ENCODE assay signal across 26 cellular contexts in the genomic region with DNA sequence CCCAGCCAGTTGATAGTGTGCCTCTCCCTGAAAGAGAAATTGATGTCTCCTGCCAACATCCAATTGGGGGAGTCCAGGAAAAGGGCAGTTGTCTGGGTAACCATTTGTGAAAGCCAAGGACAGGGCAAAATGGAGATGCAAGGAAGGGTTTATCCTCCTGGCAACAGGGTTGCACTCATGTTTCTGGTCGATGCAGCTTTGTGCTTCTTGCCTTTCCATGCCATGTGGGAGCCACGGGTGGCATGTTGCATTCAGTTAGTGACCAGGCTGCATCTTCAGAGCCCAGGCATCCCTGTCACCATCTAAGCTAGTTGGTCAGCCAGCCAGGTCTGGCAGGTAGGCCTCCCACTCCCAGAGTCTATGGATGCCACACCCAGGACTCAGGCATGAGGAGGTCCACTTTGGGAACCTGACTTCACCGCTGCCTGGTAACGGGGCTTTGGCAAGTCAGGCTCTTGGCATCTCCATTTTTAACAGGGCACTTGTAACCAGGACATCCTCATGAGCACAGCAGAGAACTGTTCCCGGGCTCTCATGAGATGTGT.
DNase-seq lines count a peak whose midpoint lies in the region; ATAC-seq, FAIRE-seq and TF ChIP-seq lines count a peak whose summit lies in the region.
"Had no signal": no experiment of that assay in that cellular context is flagged by ENCODE, and none has a peak within 500 bp of the region (broad histone marks: within the 10 kb centered on the region; RNA-seq: fewer than 3 reads in every experiment).

No MANE protein-coding gene starts in this region.

- H3K9me3 ChIP-seq in IMR-90 (ENCODE audit: control insufficient read depth, insufficient read depth, low read length) (no peaks in the 10 kb centered on the region), trophoblast cell (ENCODE audit: insufficient read depth, low read depth, low read length) (peaks cover 5% of the 10 kb centered on the region), esophagus muscularis mucosa (no peaks in the 10 kb centered on the region)
- H3K9me3 ChIP-seq: breast epithelium, Caco-2, Peyer's patch, SJCRH30, upper lobe of left lung had no signal

- H3K36me3 ChIP-seq in IMR-90 (ENCODE audit: control insufficient read depth, insufficient read depth, low read length), result no peaks in the 10 kb centered on the region
- no peaks in the 10 kb centered on the region for H3K36me3 ChIP-seq in trophoblast cell (ENCODE audit: control insufficient read depth in 1 of 2, insufficient read depth in 2 of 2, low read length in 2 of 2)
- H3K36me3 ChIP-seq in esophagus muscularis mucosa, result peaks cover 0 to 11% (median 4%) of the 10 kb centered on the region in 4 donors
- H3K36me3 ChIP-seq: breast epithelium, Peyer's patch, SJCRH30 had no signal

- H3K4me2 ChIP-seq in IMR-90 (ENCODE audit: low read depth, low read length) (no peak overlapping the region), trophoblast cell (ENCODE audit: low read length) (no peak overlapping the region)

- H4K5ac ChIP-seq in IMR-90 (ENCODE audit: low read depth, low read length), result no peak overlapping the region

- H4K8ac ChIP-seq in IMR-90 (ENCODE audit: low read depth in 2 of 2, low read length in 2 of 2) (no peak overlapping the region), trophoblast cell (ENCODE audit: low read depth, low read length) (no peak overlapping the region)

- peaks cover 28% of the 10 kb centered on the region for H3K4me1 Mint-ChIP-seq in activated CD4-positive, alpha-beta T cell treated with anti-CD3 and anti-CD28 coated beads, Interleukin-2, amount 10 ng/mL, durations not matched to agents 7 days and 5 days
- H3K4me1 Mint-ChIP-seq: stimulated activated memory B cell treated with anti-CD40 and anti-IgM and Interleukin-4, amounts not matched to agents 10 μg/mL and 1 μg/mL and 100 μg/mL, for 72 hours had no signal

- H2BK120ac ChIP-seq in IMR-90 (ENCODE audit: low read depth, low read length) (no peak overlapping the region), trophoblast cell (ENCODE audit: insufficient read depth, low read length, poor library complexity) (no peak overlapping the region)

- peaks cover 12% of the 10 kb centered on the region; the same call in 1 of the 2 replicates for H3K9me1 ChIP-seq in IMR-90 (ENCODE audit: insufficient read depth, low read length)

- H3K79me2 ChIP-seq in trophoblast cell (ENCODE audit: control insufficient read depth, insufficient read depth, low read length, poor library complexity), result no peaks in the 10 kb centered on the region

- TF ChIP-seq POLR2A in IMR-90 (IDR thresholded peaks at IDR 0.05; ENCODE audit: low read depth, low read length) (no peak), esophagus muscularis mucosa (IDR thresholded peaks at IDR 0.05; ENCODE audit: low read depth) (no peak)

- H3K27me3 ChIP-seq in IMR-90 (ENCODE audit: control insufficient read depth, insufficient read depth, low read length) (no peaks in the 10 kb centered on the region), trophoblast cell (ENCODE audit: insufficient read depth, low read length) (no peaks in the 10 kb centered on the region), esophagus muscularis mucosa (no peaks in the 10 kb centered on the region)
- H3K27me3 ChIP-seq: breast epithelium, Peyer's patch, SJCRH30, upper lobe of left lung had no signal

- H3K4ac ChIP-seq in IMR-90 (ENCODE audit: low read depth, low read length) (no peak overlapping the region), trophoblast cell (ENCODE audit: low read depth, low read length) (no peak overlapping the region)

- dilution Hi-C loops in IMR-90 (cut with HindIII; ENCODE audit: low sequenced_read_pairs, unreplicated experiment), result no loop called here

- H3K36me3 Mint-ChIP-seq in activated CD4-positive, alpha-beta T cell treated with anti-CD3 and anti-CD28 coated beads, Interleukin-2, amount 10 ng/mL, durations not matched to agents 7 days and 5 days (ENCODE audit: low read depth), result peaks cover 5% of the 10 kb centered on the region

- no peak overlapping the region for H2BK20ac ChIP-seq in IMR-90 (ENCODE audit: low read depth, low read length)

- H3K4me3 ChIP-seq in IMR-90 (ENCODE audit: insufficient read depth, low read depth, low read length), result no peak overlapping the region
- H3K4me3 ChIP-seq in trophoblast cell (ENCODE audit: low read depth, low read length), result peak overlapping the region; percentile 26
- no peak overlapping the region for H3K4me3 ChIP-seq in esophagus muscularis mucosa
- H3K4me3 ChIP-seq: breast epithelium, Peyer's patch, SJCRH30, upper lobe of left lung had no signal

- H2AFZ ChIP-seq in IMR-90 (replicated peaks; ENCODE audit: low read length, poor library complexity), result no peak overlapping the region
- H2AFZ ChIP-seq in trophoblast cell (ENCODE audit: insufficient read depth, low read length, poor library complexity), result no peak overlapping the region

- no peak overlapping the region for H3K23ac ChIP-seq in IMR-90 (ENCODE audit: low read depth, low read length)
- no peak overlapping the region for H3K23ac ChIP-seq in trophoblast cell (ENCODE audit: low read length)

- FAIRE-seq in GM19239 (lab: Jason Lieb, UNC), result no peak
- FAIRE-seq: G401.6 had no signal

- no TSS peak for BruUV-seq in IMR-90 (replicated peaks; lab: Mats Ljungman, UMichigan)

- H2BK15ac ChIP-seq in IMR-90 (ENCODE audit: low read depth, low read length), result no peak overlapping the region

- no peaks in the 10 kb centered on the region for H4K20me1 ChIP-seq in IMR-90 (ENCODE audit: insufficient read depth, low read length)

- H3K14ac ChIP-seq in IMR-90 (replicated peaks; ENCODE audit: low read depth, low read length), result no peak overlapping the region
- no peak overlapping the region for H3K14ac ChIP-seq in trophoblast cell (ENCODE audit: low read length)

- peak; percentile 3 for DNase-seq in activated CD4-positive, alpha-beta T cell treated with anti-CD3 and anti-CD28 coated beads, Interleukin-2, amount 10 ng/mL, durations not matched to agents 7 days and 5 days
- no peak for DNase-seq in activated CD4-positive, alpha-beta T cell treated with anti-CD3 and anti-CD28 coated beads, Interleukin-2, amount 50 U/mL, for 48 hours
- DNase-seq in IMR-90 (no peak), islet precursor cell (peak; percentile 35), trophoblast cell (no peak), GM19239 (ENCODE audit: insufficient read length, low spot score) (no peak), esophagus muscularis mucosa (ENCODE audit: extremely low spot score) (no peak), putamen (ENCODE audit: low spot score) (no peak)
- DNase-seq: activated CD4-positive, alpha-beta T cell treated with anti-CD3 and anti-CD28 coated beads for 48 hours; activated naive CD8-positive, alpha-beta T cell treated with anti-CD3 and anti-CD28 coated beads for 36 hours; Caco-2; effector CD8-positive, alpha-beta T cell; left colon; mesendoderm; NCI-H446 treated with DMSO at 0.1 percent for 48 hours; NCI-H774; T1000; upper lobe of left lung had no signal

- H2BK12ac ChIP-seq in trophoblast cell (ENCODE audit: low read length), result no peak overlapping the region

- H3K79me1 ChIP-seq in IMR-90 (ENCODE audit: low read depth in 1 of 2, low read length in 2 of 2) (no peaks in the 10 kb centered on the region), trophoblast cell (ENCODE audit: low read length) (no peaks in the 10 kb centered on the region)

- H3K18ac ChIP-seq in IMR-90 (ENCODE audit: low read depth, low read length) (no peak overlapping the region), trophoblast cell (ENCODE audit: low read length) (no peak overlapping the region)

- no peaks in the 10 kb centered on the region for H3K9me3 Mint-ChIP-seq in activated CD4-positive, alpha-beta T cell treated with anti-CD3 and anti-CD28 coated beads, Interleukin-2, amount 10 ng/mL, durations not matched to agents 7 days and 5 days
- H3K9me3 Mint-ChIP-seq: activated naive CD8-positive, alpha-beta T cell treated with anti-CD3 and anti-CD28 coated beads for 36 hours; IgD-negative memory B cell; stimulated activated memory B cell treated with anti-CD40 and anti-IgM and Interleukin-4, amounts not matched to agents 10 μg/mL and 1 μg/mL and 100 μg/mL, for 72 hours had no signal

- H3K9ac ChIP-seq in IMR-90 (ENCODE audit: low read depth, low read length) (no peak overlapping the region), trophoblast cell (ENCODE audit: low read length) (no peak overlapping the region)

- intact Hi-C loops in IMR-90 (cut with micrococcal nuclease), result no loop called here
- intact Hi-C loops in esophagus muscularis mucosa (cut with DNase I), result no loop called here

- POLR2A ChIA-PET in activated CD4-positive, alpha-beta T cell treated with anti-CD3 and anti-CD28 coated beads, Interleukin-2, amount 10 ng/mL, durations not matched to agents 7 days and 5 days (lab: Charles Lee), result no interaction called here
- POLR2A ChIA-PET in IMR-90 (lab: Charles Lee; ENCODE audit: unreplicated experiment), result no interaction called here

- CTCF ChIA-PET in activated CD4-positive, alpha-beta T cell treated with anti-CD3 and anti-CD28 coated beads, Interleukin-2, amount 10 ng/mL, durations not matched to agents 7 days and 5 days (lab: Charles Lee), result interaction anchor here (1.1 kb wide), 1 partner anchor 9 kb away, joined by 3 read pairs; no protein-coding TSS in a partner anchor
- CTCF ChIA-PET in IMR-90 (lab: Yijun Ruan, JAX), result no interaction called here

- no peak overlapping the region for H3K56ac ChIP-seq in IMR-90 (ENCODE audit: extremely low read depth, insufficient read depth, low read length)

- no peak for TF ChIP-seq CTCF in IMR-90 (conservative IDR thresholded peaks at IDR 0.05; ENCODE audit: low read depth, low read length)
- no peak for TF ChIP-seq CTCF in esophagus muscularis mucosa (IDR thresholded peaks at IDR 0.05)

- no peak for TF ChIP-seq RAD21 in IMR-90 (IDR thresholded peaks at IDR 0.05; ENCODE audit: low read length)

- no peak for TF ChIP-seq EP300 in esophagus muscularis mucosa (IDR thresholded peaks at IDR 0.05)

- ATAC-seq in IMR-90 (ENCODE audit: low read depth), result no peak
- ATAC-seq: left colon; stimulated activated memory B cell treated with anti-CD40 and anti-IgM and Interleukin-4, amounts not matched to agents 10 μg/mL and 1 μg/mL and 100 μg/mL, for 72 hours had no signal

- in situ Hi-C loops in IMR-90 (cut with MboI; ENCODE audit: low sequenced_read_pairs), result no loop called here

- H2AK5ac ChIP-seq in IMR-90 (ENCODE audit: low read depth, low read length) (no peak overlapping the region), trophoblast cell (ENCODE audit: low read length) (no peak overlapping the region)

- no peak overlapping the region for H3K27ac Mint-ChIP-seq in activated CD4-positive, alpha-beta T cell treated with anti-CD3 and anti-CD28 coated beads, Interleukin-2, amount 10 ng/mL, durations not matched to agents 7 days and 5 days
- H3K27ac Mint-ChIP-seq: activated naive CD8-positive, alpha-beta T cell treated with anti-CD3 and anti-CD28 coated beads for 36 hours; IgD-negative memory B cell; stimulated activated memory B cell treated with anti-CD40 and anti-IgM and Interleukin-4, amounts not matched to agents 10 μg/mL and 1 μg/mL and 100 μg/mL, for 72 hours had no signal

- H4K91ac ChIP-seq in IMR-90 (ENCODE audit: insufficient read depth, low read depth, low read length) (no peak overlapping the region), trophoblast cell (ENCODE audit: low read depth, low read length) (no peak overlapping the region)

- H2BK5ac ChIP-seq in IMR-90 (ENCODE audit: low read depth, low read length, poor library complexity, severe bottlenecking) (no peak overlapping the region), trophoblast cell (ENCODE audit: low read depth, low read length, poor library complexity) (no peak overlapping the region)

- H2AK9ac ChIP-seq in IMR-90 (replicated peaks; ENCODE audit: low read depth, low read length, poor library complexity), result peak overlapping the region; percentile 45

- 93% methylated on average over 2 of the region's 5 CpGs; no CpG with 5 or more reads in 1 of the 2 experiments for WGBS in IMR-90 (ENCODE audit: extremely low coverage in 2 of 2, insufficient read length in 1 of 2), 2 experiments
- WGBS in trophoblast cell (ENCODE audit: extremely low coverage, insufficient coverage, insufficient read length), result no CpG with 5 or more reads among the region's 5 CpGs
- 93% methylated on average over 3 of the region's 5 CpGs for WGBS in esophagus muscularis mucosa

- no peak overlapping the region for H4K12ac ChIP-seq in trophoblast cell (ENCODE audit: low read depth, low read length)

- no peak overlapping the region for H3K27ac ChIP-seq in IMR-90 (ENCODE audit: insufficient read depth, low read length)
- no peak overlapping the region for H3K27ac ChIP-seq in trophoblast cell (ENCODE audit: low read depth, low read length)
- H3K27ac ChIP-seq in esophagus muscularis mucosa (replicated peaks in 1 of 4), result no peak overlapping the region
- H3K27ac ChIP-seq: 22Rv1, breast epithelium, epithelial cell of prostate, Peyer's patch, SJCRH30, upper lobe of left lung had no signal

- no peaks in the 10 kb centered on the region for H3K27me3 Mint-ChIP-seq in activated CD4-positive, alpha-beta T cell treated with anti-CD3 and anti-CD28 coated beads, Interleukin-2, amount 10 ng/mL, durations not matched to agents 7 days and 5 days
- H3K27me3 Mint-ChIP-seq: activated naive CD8-positive, alpha-beta T cell treated with anti-CD3 and anti-CD28 coated beads for 36 hours; IgD-negative memory B cell; stimulated activated memory B cell treated with anti-CD40 and anti-IgM and Interleukin-4, amounts not matched to agents 10 μg/mL and 1 μg/mL and 100 μg/mL, for 72 hours had no signal

- H3K4me1 ChIP-seq in IMR-90 (ENCODE audit: control insufficient read depth, insufficient read depth, low read length) (no peaks in the 10 kb centered on the region), trophoblast cell (ENCODE audit: control insufficient read depth in 1 of 2, insufficient read depth in 2 of 2, low read length in 2 of 2) (no peaks in the 10 kb centered on the region), esophagus muscularis mucosa (peaks cover 0 to 10% (median 7%) of the 10 kb centered on the region in 4 donors)
- H3K4me1 ChIP-seq: breast epithelium, Caco-2, SJCRH30 had no signal

- H3K4me3 Mint-ChIP-seq in activated CD4-positive, alpha-beta T cell treated with anti-CD3 and anti-CD28 coated beads, Interleukin-2, amount 10 ng/mL, durations not matched to agents 7 days and 5 days, result no peak overlapping the region
- H3K4me3 Mint-ChIP-seq: activated naive CD8-positive, alpha-beta T cell treated with anti-CD3 and anti-CD28 coated beads for 36 hours; IgD-negative memory B cell; stimulated activated memory B cell treated with anti-CD40 and anti-IgM and Interleukin-4, amounts not matched to agents 10 μg/mL and 1 μg/mL and 100 μg/mL, for 72 hours had no signal

Comparison
In these comparisons a context has a peak if more than half of its experiments do, and no peak if none do; other contexts are left out.
1. DNase-seq: peak in activated CD4-positive, alpha-beta T cell treated with anti-CD3 and anti-CD28 coated beads, Interleukin-2, amount 10 ng/mL, durations not matched to agents 7 days and 5 days (single experiment) and islet precursor cell (single experiment); none in activated CD4-positive, alpha-beta T cell treated with anti-CD3 and anti-CD28 coated beads, Interleukin-2, amount 50 U/mL, for 48 hours (0 of 2), IMR-90 (single experiment), trophoblast cell (0 of 2), GM19239 (single experiment), esophagus muscularis mucosa (single experiment) and putamen (single experiment).